12 cellular contexts compared by ENCODE assay signal in genomic region chr17:40091691-40092397, GRCh38. TPM values are rescaled to one million over a fixed set of nuclear protein-coding genes. Genes with fewer than 3 reads are reported as not detected.
DNase-seq lines count a peak whose midpoint lies in the region; ATAC-seq and TF ChIP-seq lines count a peak whose summit lies in the region.
"Had no signal": no experiment of that assay in that cellular context is flagged by ENCODE, and none has a peak within 500 bp of the region (broad histone marks: within the 10 kb centered on the region; RNA-seq: fewer than 3 reads in every experiment).

No MANE protein-coding gene starts in this region.

- H3K27me3 ChIP-seq in SK-N-SH (ENCODE audit: insufficient read depth) (no peaks in the 10 kb centered on the region), mesendoderm (ENCODE audit: insufficient read depth, low read length, poor library complexity) (no peaks in the 10 kb centered on the region)
- H3K27me3 ChIP-seq: MG63 had no signal

- H2BK120ac ChIP-seq in mesendoderm (ENCODE audit: low read depth, low read length) = no peak overlapping the region

- H3K9me2 ChIP-seq in SK-N-SH = no peaks in the 10 kb centered on the region

- POLR2A ChIA-PET in SK-N-SH (lab: Yijun Ruan, JAX) = no interaction called here

- no peak overlapping the region for H2AK5ac ChIP-seq in mesendoderm (ENCODE audit: low read length)

- H4K20me1 ChIP-seq in SK-N-SH (ENCODE audit: insufficient read depth) = 0 out of 2 replicates have a peak, but pooled peaks cover 4% of the 10 kb centered on the region

- ATAC-seq in SK-N-SH treated with all-trans-retinoic acid at 6 μM for 48 hours (peak; percentile 13), HG03354 (IDR thresholded peaks at IDR 0.05; ENCODE audit: poor library complexity, severe bottlenecking, unreplicated experiment) (no peak)
- ATAC-seq: activated CD4-positive, alpha-beta T cell treated with anti-CD3 and anti-CD28 coated beads for 36 hours had no signal

- no peaks in the 10 kb centered on the region for H3K9me3 ChIP-seq in SK-N-SH
- H3K9me3 ChIP-seq: MG63 had no signal

- H3K79me1 ChIP-seq in mesendoderm (ENCODE audit: low read length) = no peaks in the 10 kb centered on the region

- H3F3A ChIP-seq in SK-N-SH (replicated peaks; ENCODE audit: insufficient read depth) = peaks cover 9% of the 10 kb centered on the region

- H3K4me1 ChIP-seq in SK-N-SH (ENCODE audit: control insufficient read depth in 1 of 2, insufficient read depth in 2 of 2, low read depth in 1 of 2, low read length in 1 of 2) (no peaks in the 10 kb centered on the region; a peak in 1 of 4 replicates), mesendoderm (ENCODE audit: control insufficient read depth, low read depth, low read length) (peaks cover 2% of the 10 kb centered on the region)

- no peak overlapping the region for H3K18ac ChIP-seq in mesendoderm (ENCODE audit: low read length)

- H3K79me2 ChIP-seq in SK-N-SH (ENCODE audit: insufficient read depth) (peaks cover under 1% of the 10 kb centered on the region; the same call in 1 of the 2 replicates), mesendoderm (ENCODE audit: control insufficient read depth, insufficient read depth, low read length) (no peaks in the 10 kb centered on the region)

- CTCF ChIA-PET in SK-N-SH (lab: Yijun Ruan, JAX) = interaction anchor here (1.1 to 12.5 kb wide), 3 partner anchors 20 to 57 kb away, joined by 3 to 98 read pairs (median 6); no protein-coding TSS in a partner anchor

- DNase-seq in SK-N-SH (no peak), coronary artery (ENCODE audit: low spot score) (peak; percentile 73), mesendoderm (peak; percentile 63), ureter (ENCODE audit: low spot score) (peak; percentile 47), NCI-H128 (lab: John Stamatoyannopoulos, UW; ENCODE audit: unreplicated experiment) (no peak), germinal center (ENCODE audit: low spot score) (no peak)
- DNase-seq: activated CD4-positive, alpha-beta T cell treated with anti-CD3 and anti-CD28 coated beads for 36 hours; activated naive CD8-positive, alpha-beta T cell treated with anti-CD3 and anti-CD28 coated beads, Interleukin-2, amount 10 ng/mL, durations not matched to agents 7 days and 5 days; MG63 had no signal

- no peak for TF ChIP-seq EP300 in SK-N-SH (IDR thresholded peaks at IDR 0.05; ENCODE audit: borderline replicate concordance in 1 of 2, low read depth in 1 of 2, low read length in 1 of 2)

- H3K4me2 ChIP-seq in SK-N-SH (no peak overlapping the region), mesendoderm (ENCODE audit: low read length) (no peak overlapping the region)

- no peak overlapping the region for H3K4ac ChIP-seq in mesendoderm (ENCODE audit: low read depth, low read length)

- H3K36me3 ChIP-seq in SK-N-SH (replicated peaks in 1 of 2; ENCODE audit: control insufficient read depth in 1 of 2, insufficient read depth in 2 of 2, low read length in 1 of 2) (peaks cover 29 to 30% of the 10 kb centered on the region in 2 experiments), mesendoderm (ENCODE audit: control insufficient read depth, insufficient read depth, low read length) (no peaks in the 10 kb centered on the region)

- no peak overlapping the region for H3K4me3 ChIP-seq in SK-N-SH (ENCODE audit: low read depth in 2 of 2, low read length in 1 of 2)
- no peak overlapping the region for H3K4me3 ChIP-seq in coronary artery
- no peak overlapping the region for H3K4me3 ChIP-seq in mesendoderm (ENCODE audit: low read length)
- H3K4me3 ChIP-seq: MG63 had no signal

- no peak overlapping the region for H4K5ac ChIP-seq in mesendoderm (ENCODE audit: low read length)

- TF ChIP-seq CTCF in SK-N-SH (IDR thresholded peaks at IDR 0.05) (no peak), coronary artery (IDR thresholded peaks at IDR 0.05) (no peak)

- no peak overlapping the region for H2AFZ ChIP-seq in SK-N-SH (ENCODE audit: low read depth)

- no peak overlapping the region for H2BK5ac ChIP-seq in mesendoderm (ENCODE audit: low read length)

- no peak overlapping the region for H3K56ac ChIP-seq in mesendoderm (ENCODE audit: low read length)

- no peak overlapping the region for H4K8ac ChIP-seq in mesendoderm (ENCODE audit: low read depth, low read length)

- 87% methylated on average over 15 of the region's 18 CpGs for WGBS in SK-N-SH (ENCODE audit: low lambda C conversion rate)
- no CpG with 5 or more reads among the region's 18 CpGs for WGBS in mesendoderm (ENCODE audit: extremely low coverage, insufficient coverage, low lambda C conversion rate)

- no peak for TF ChIP-seq RAD21 in SK-N-SH (IDR thresholded peaks at IDR 0.05; ENCODE audit: low read length)

- H3K9ac ChIP-seq in SK-N-SH (no peak overlapping the region), mesendoderm (ENCODE audit: low read length) (no peak overlapping the region)

- no peak overlapping the region for H3K23ac ChIP-seq in mesendoderm (ENCODE audit: low read length)

- H3K27ac ChIP-seq in SK-N-SH (ENCODE audit: low read depth in 2 of 2, low read length in 1 of 2) (no peak overlapping the region), coronary artery (peak overlapping the region; percentile 89 to 96), mesendoderm (ENCODE audit: low read depth, low read length) (no peak overlapping the region)
- H3K27ac ChIP-seq: epithelial cell of prostate had no signal

- no peak overlapping the region for H2BK15ac ChIP-seq in mesendoderm (replicated peaks; ENCODE audit: low read depth)

TF ChIP-seq in SK-N-SH treated with all-trans-retinoic acid at 6 μM for 48 hours, 23 proteins besides CTCF, POLR2A, EP300 and RAD21 (continues in another document):
- TF ChIP-seq ESRRG (CRISPR knock-in tag; IDR thresholded peaks at IDR 0.05) (no peak), RARB (CRISPR knock-in tag; IDR thresholded peaks at IDR 0.05) (no peak)

TF ChIP-seq in SK-N-SH, 30 proteins besides CTCF, POLR2A, EP300 and RAD21 (continues in another document):
- no peak for TF ChIP-seq TAF1 (IDR thresholded peaks at IDR 0.05; ENCODE audit: borderline replicate concordance, low read depth, low read length)
- TF ChIP-seq NFIC (IDR thresholded peaks at IDR 0.05; ENCODE audit: borderline replicate concordance) = no peak
- TF ChIP-seq FOXJ3 (CRISPR knock-in tag; IDR thresholded peaks at IDR 0.05) = no peak
- no peak for TF ChIP-seq CHD2 (IDR thresholded peaks at IDR 0.05; ENCODE audit: low read length, partially characterized antibody)
- no peak for TF ChIP-seq NRF1 (IDR thresholded peaks at IDR 0.05; ENCODE audit: low read depth, low read length)
- TF ChIP-seq, protein P1, sequence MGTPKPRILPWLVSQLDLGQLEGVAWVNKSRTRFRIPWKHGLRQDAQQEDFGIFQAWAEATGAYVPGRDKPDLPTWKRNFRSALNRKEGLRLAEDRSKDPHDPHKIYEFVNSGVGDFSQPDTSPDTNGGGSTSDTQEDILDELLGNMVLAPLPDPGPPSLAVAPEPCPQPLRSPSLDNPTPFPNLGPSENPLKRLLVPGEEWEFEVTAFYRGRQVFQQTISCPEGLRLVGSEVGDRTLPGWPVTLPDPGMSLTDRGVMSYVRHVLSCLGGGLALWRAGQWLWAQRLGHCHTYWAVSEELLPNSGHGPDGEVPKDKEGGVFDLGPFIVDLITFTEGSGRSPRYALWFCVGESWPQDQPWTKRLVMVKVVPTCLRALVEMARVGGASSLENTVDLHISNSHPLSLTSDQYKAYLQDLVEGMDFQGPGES (IDR thresholded peaks at IDR 0.05; ENCODE audit: low read depth, low read length) = no peak
- TF ChIP-seq MEF2A (IDR thresholded peaks at IDR 0.05; ENCODE audit: borderline replicate concordance, low read depth) = no peak
- no peak for TF ChIP-seq SIN3A (IDR thresholded peaks at IDR 0.05; ENCODE audit: borderline replicate concordance, low read depth, low read length)
- TF ChIP-seq TEAD4 (IDR thresholded peaks at IDR 0.05; ENCODE audit: borderline replicate concordance, insufficient read depth) = no peak
- TF ChIP-seq MXI1 (IDR thresholded peaks at IDR 0.05; ENCODE audit: low read depth, low read length) = no peak
- TF ChIP-seq USF1 (IDR thresholded peaks at IDR 0.05; ENCODE audit: borderline replicate concordance, low read depth) = no peak
- TF ChIP-seq POLR2AphosphoS5 (IDR thresholded peaks at IDR 0.05; ENCODE audit: low read depth, low read length) = no peak
- TF ChIP-seq MAX (IDR thresholded peaks at IDR 0.05; ENCODE audit: low read depth) = no peak

RNA-seq across cellular contexts. Expression of gene NR1D1, which starts 8.5 kb away (rescaled TPM):
- 2.1 and 6.5 TPM in 2 replicates for polyA plus RNA-seq in SK-N-SH (2012; rRNA removed)
- 3.9 and 6.0 TPM in 2 replicates for polyA plus RNA-seq in SK-N-SH (2012; cell fraction: cytosol; rRNA removed)
- 16.9 and 17.9 TPM in 2 replicates for polyA plus RNA-seq in SK-N-SH (2012; cell fraction: nucleus; rRNA removed)
- 2.3 TPM for polyA plus RNA-seq in mesendoderm (2013, experiment 1 of 2)
- polyA plus RNA-seq in mesendoderm (2013, experiment 2 of 2) = 2.5 TPM
- 26.0 TPM for total RNA-seq in ureter

RNA-seq across cellular contexts. Expression of gene THRA, which starts 29.1 kb away (rescaled TPM):
- 20.1 and 23.1 TPM in 2 replicates for polyA plus RNA-seq in SK-N-SH (2012; rRNA removed)
- polyA plus RNA-seq in SK-N-SH (2012; cell fraction: cytosol; rRNA removed) = 13.0 and 18.1 TPM in 2 replicates
- polyA plus RNA-seq in SK-N-SH (2012; cell fraction: nucleus; rRNA removed) = 13.7 and 14.4 TPM in 2 replicates
- 2.5 TPM for polyA plus RNA-seq in mesendoderm (2013, experiment 1 of 2)
- 2.9 TPM for polyA plus RNA-seq in mesendoderm (2013, experiment 2 of 2)
- 54.7 TPM for total RNA-seq in ureter

RNA-seq across cellular contexts. Expression of gene MSL1, which starts 29.9 kb away (rescaled TPM):
- 30.2 and 39.8 TPM in 2 replicates for polyA plus RNA-seq in SK-N-SH (2012; rRNA removed)
- polyA plus RNA-seq in SK-N-SH (2012; cell fraction: cytosol; rRNA removed) = 32.5 and 37.5 TPM in 2 replicates
- polyA plus RNA-seq in SK-N-SH (2012; cell fraction: nucleus; rRNA removed) = 55.2 and 97.3 TPM in 2 replicates
- 40.3 TPM for polyA plus RNA-seq in mesendoderm (2013, experiment 1 of 2)
- polyA plus RNA-seq in mesendoderm (2013, experiment 2 of 2) = 40.9 TPM
- total RNA-seq in ureter = 91.3 TPM

RNA-seq across cellular contexts. Expression of gene MED24, which starts 37.6 kb away (rescaled TPM):
- 62.8 and 64.5 TPM in 2 replicates for polyA plus RNA-seq in SK-N-SH (2012; rRNA removed)
- polyA plus RNA-seq in SK-N-SH (2012; cell fraction: cytosol; rRNA removed) = 32.9 and 39.9 TPM in 2 replicates
- 178 and 231 TPM in 2 replicates for polyA plus RNA-seq in SK-N-SH (2012; cell fraction: nucleus; rRNA removed)
- polyA plus RNA-seq in mesendoderm (2013, experiment 1 of 2) = 54.7 TPM
- 54.0 TPM for polyA plus RNA-seq in mesendoderm (2013, experiment 2 of 2)
- total RNA-seq in ureter = 87.9 TPM

RNA-seq across cellular contexts. Expression of gene CASC3, which starts 48.5 kb away (rescaled TPM):
- polyA plus RNA-seq in SK-N-SH (2012; rRNA removed) = 28.0 and 30.4 TPM in 2 replicates
- polyA plus RNA-seq in SK-N-SH (2012; cell fraction: cytosol; rRNA removed) = 20.8 and 21.3 TPM in 2 replicates
- 74.7 and 122 TPM in 2 replicates for polyA plus RNA-seq in SK-N-SH (2012; cell fraction: nucleus; rRNA removed)
- 77.1 TPM for polyA plus RNA-seq in mesendoderm (2013, experiment 1 of 2)
- 77.4 TPM for polyA plus RNA-seq in mesendoderm (2013, experiment 2 of 2)
- 121 TPM for total RNA-seq in ureter

Comparison
In these comparisons a context has a peak if more than half of its experiments do, and no peak if none do; other contexts are left out.
1. DNase-seq: peak in coronary artery (single experiment), mesendoderm (single experiment) and ureter (single experiment); none in SK-N-SH (single experiment), NCI-H128 (single experiment) and germinal center (single experiment).
2. H3K27ac ChIP-seq: peak in coronary artery (2 of 2); none in SK-N-SH (0 of 2) and mesendoderm (single experiment).